Comparison of ENCODE assay signal across 8 cellular contexts in the genomic region with DNA sequence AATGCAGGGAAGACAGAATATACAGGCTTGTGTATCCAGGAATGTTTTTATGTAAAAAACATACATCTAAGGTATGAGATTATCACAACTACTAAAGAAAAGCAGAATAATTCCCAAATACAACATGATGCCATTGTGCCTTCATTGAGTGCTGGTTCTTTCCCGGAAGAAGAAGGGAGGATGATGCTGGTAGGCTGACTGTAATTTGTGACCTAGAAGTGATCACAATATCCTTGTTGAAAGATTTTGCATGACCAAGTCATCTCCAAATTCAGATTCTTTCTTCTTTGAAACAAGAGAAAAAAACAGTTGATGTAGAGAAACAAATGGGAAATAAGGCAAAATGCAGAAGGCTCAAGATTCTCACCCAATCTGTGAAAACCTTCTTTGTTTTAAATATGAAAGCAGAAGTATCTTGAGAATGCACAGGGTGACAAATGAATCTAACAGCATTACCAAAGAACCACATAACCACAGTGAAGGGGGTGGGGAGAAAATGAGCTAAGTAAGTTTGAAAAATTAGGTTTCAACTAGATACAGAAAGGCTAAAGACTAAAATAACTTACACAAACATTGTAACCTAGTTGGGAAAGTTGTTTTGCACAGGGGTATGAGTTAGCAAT. TPM values are rescaled to one million over a fixed set of nuclear protein-coding genes. Genes with fewer than 3 reads are reported as not detected.
DNase-seq lines count a peak whose midpoint lies in the region; ATAC-seq and TF ChIP-seq lines count a peak whose summit lies in the region.
"Had no signal": no experiment of that assay in that cellular context is flagged by ENCODE, and none has a peak within 500 bp of the region (broad histone marks: within the 10 kb centered on the region; RNA-seq: fewer than 3 reads in every experiment).

No MANE protein-coding gene starts in this region.

- peak overlapping the region; percentile 89 for H3K27ac ChIP-seq in OCI-LY3 (ENCODE audit: low read length)
- H3K27ac ChIP-seq in Peyer's patch: no peak overlapping the region

- H3K79me2 ChIP-seq in OCI-LY3 (ENCODE audit: low read length): peaks cover 5% of the 10 kb centered on the region; the same call in 1 of the 2 replicates

- no peak for TF ChIP-seq POLR2A in Peyer's patch (IDR thresholded peaks at IDR 0.05)

- H3K9me3 ChIP-seq in OCI-LY3 (ENCODE audit: insufficient read depth, low read length) (no peaks in the 10 kb centered on the region), Peyer's patch (no peaks in the 10 kb centered on the region)

- H3K4me2 ChIP-seq in OCI-LY3 (ENCODE audit: low read length): peak overlapping the region; percentile 76

- ATAC-seq in GM19328 (IDR thresholded peaks at IDR 0.05; ENCODE audit: unreplicated experiment) (peak; percentile 87), HG02970 (IDR thresholded peaks at IDR 0.05; ENCODE audit: low FRiP score, unreplicated experiment) (peak; percentile 79)
- ATAC-seq: Panc1 had no signal

- no peaks in the 10 kb centered on the region for H3K27me3 ChIP-seq in OCI-LY3 (ENCODE audit: low read depth, low read length)
- no peaks in the 10 kb centered on the region for H3K27me3 ChIP-seq in Peyer's patch

- TF ChIP-seq CTCF in OCI-LY3 (IDR thresholded peaks at IDR 0.05; ENCODE audit: low read depth, low read length) (no peak), Peyer's patch (IDR thresholded peaks at IDR 0.05) (no peak)

- H4K20me1 ChIP-seq in OCI-LY3 (ENCODE audit: insufficient read depth, low read length): no peaks in the 10 kb centered on the region

- H3K9ac ChIP-seq in OCI-LY3 (ENCODE audit: low read length): peak overlapping the region; percentile 13

- no peak overlapping the region for H2AFZ ChIP-seq in OCI-LY3 (ENCODE audit: low read depth, low read length)

- peaks cover 62% of the 10 kb centered on the region for H3K4me1 ChIP-seq in OCI-LY3 (ENCODE audit: low read length)
- H3K4me1 ChIP-seq in Peyer's patch: no peaks in the 10 kb centered on the region

- H3K4me3 ChIP-seq in OCI-LY3 (ENCODE audit: low read length) (peak overlapping the region; percentile 38), Peyer's patch (no peak overlapping the region)

- DNase-seq in myocyte (ENCODE audit: low read depth): peak; percentile 53
- DNase-seq in 8988T: no peak
- DNase-seq in NCI-H2171 treated with DMSO at 0.1 percent for 48 hours (lab: John Stamatoyannopoulos, UW): no peak
- no peak for DNase-seq in Peyer's patch

- H3K36me3 ChIP-seq in OCI-LY3 (replicated peaks; ENCODE audit: low read depth, low read length) (peaks cover 66% of the 10 kb centered on the region), Peyer's patch (peaks cover 0 to 26% (median 0%) of the 10 kb centered on the region in 3 donors)

RNA-seq across cellular contexts. Expression of a gene that starts 20.4 kb away (rescaled TPM):
- total RNA-seq in myocyte (12.1 and 13.2 TPM in 2 replicates), Peyer's patch (10 to 100 TPM in 3 of 4 donors, 1 to 10 TPM in 1; 9.7 to 38.0 (median 14.1) TPM)
- polyA plus RNA-seq in myocyte (2012): 4.1 TPM

RNA-seq across cellular contexts. Expression of a gene that starts 20.5 kb away (rescaled TPM):
- total RNA-seq in myocyte: 12.4 and 12.5 TPM in 2 replicates
- 5.5 TPM for polyA plus RNA-seq in myocyte (2012)
- 10 to 100 TPM; 17.3 to 49.5 (median 20.7) TPM for total RNA-seq in Peyer's patch

RNA-seq across cellular contexts. Expression of a gene that starts 39.0 kb away (rescaled TPM):
- total RNA-seq in myocyte (not detected in 2 replicates), Peyer's patch (not detected)
- not detected for polyA plus RNA-seq in myocyte (2012)
